In genomic region chr7:158001621-158002320, GRCh38 we compare ENCODE assay signal across 17 cellular contexts.
DNase-seq lines count a peak whose midpoint lies in the region; ATAC-seq and TF ChIP-seq lines count a peak whose summit lies in the region.
"Had no signal": no experiment of that assay in that cellular context is flagged by ENCODE, and none has a peak within 500 bp of the region (broad histone marks: within the 10 kb centered on the region; RNA-seq: fewer than 3 reads in every experiment).

No MANE protein-coding gene starts in this region.

- no peak for ATAC-seq in left colon
- ATAC-seq: heart right ventricle had no signal

- no peak overlapping the region for H3K4me3 ChIP-seq in colonic mucosa
- no peak overlapping the region for H3K4me3 ChIP-seq in brain microvascular endothelial cell (ENCODE audit: low read depth, low read length)
- H3K4me3 ChIP-seq: heart right ventricle, SJSA1 had no signal

- no peak overlapping the region for H3K9ac ChIP-seq in colonic mucosa (ENCODE audit: low read depth in 2 of 2, low read length in 2 of 2)

- no peaks in the 10 kb centered on the region for H3K27me3 ChIP-seq in colonic mucosa
- H3K27me3 ChIP-seq in brain microvascular endothelial cell (replicated peaks): no peaks in the 10 kb centered on the region
- H3K27me3 ChIP-seq: SJSA1 had no signal

- H3K4me1 ChIP-seq in colonic mucosa: no peaks in the 10 kb centered on the region
- H3K4me1 ChIP-seq: SJSA1 had no signal

- intact Hi-C loops in left colon (cut with DNase I, micrococcal nuclease): no loop called here
- intact Hi-C loops in colonic mucosa (cut with DNase I): no loop called here

- in situ Hi-C loops in brain microvascular endothelial cell (cut with HindIII; ENCODE audit: low pct_ligation_motif_present, low sequenced_read_pairs): no loop called here

- peaks cover 28% of the 10 kb centered on the region for H3K9me3 Mint-ChIP-seq in HFFc6
- H3K9me3 Mint-ChIP-seq: activated CD4-positive, alpha-beta memory T cell treated with anti-CD3 and anti-CD28 coated beads for 36 hours; activated T-helper 2 cell treated with anti-CD3 and anti-CD28 coated beads, Interferon-gamma antibody, Interleukin-2, Interleukin-4, amounts not matched to agents 10 μg/mL and 5 μg/mL and 100 μg/mL, durations not matched to agents 14 hours and 24 hours and 36 hours; dendritic cell treated with granulocyte-macrophage colony-stimulating factor and Interleukin-4, amounts not matched to agents 40 ng/mL and 50 ng/mL, for 4 days had no signal

- H3K36me3 ChIP-seq in colonic mucosa: no peaks in the 10 kb centered on the region
- H3K36me3 ChIP-seq in brain microvascular endothelial cell (replicated peaks): no peaks in the 10 kb centered on the region
- H3K36me3 ChIP-seq: heart right ventricle, SJSA1 had no signal

- H3K27ac ChIP-seq in colonic mucosa: no peak overlapping the region
- H3K27ac ChIP-seq in brain microvascular endothelial cell: no peak overlapping the region
- H3K27ac ChIP-seq: heart right ventricle, SJSA1 had no signal

- no peak overlapping the region for H3K27ac Mint-ChIP-seq in HFFc6
- H3K27ac Mint-ChIP-seq: activated CD4-positive, alpha-beta memory T cell treated with anti-CD3 and anti-CD28 coated beads for 36 hours; activated T-helper 2 cell treated with anti-CD3 and anti-CD28 coated beads, Interferon-gamma antibody, Interleukin-2, Interleukin-4, amounts not matched to agents 10 μg/mL and 5 μg/mL and 100 μg/mL, durations not matched to agents 14 hours and 24 hours and 36 hours; dendritic cell treated with granulocyte-macrophage colony-stimulating factor and Interleukin-4, amounts not matched to agents 40 ng/mL and 50 ng/mL, for 4 days had no signal

- no peaks in the 10 kb centered on the region for H3K4me1 Mint-ChIP-seq in HFFc6 (ENCODE audit: low read depth)

- H3K27me3 Mint-ChIP-seq in HFFc6 (ENCODE audit: insufficient read depth): no peaks in the 10 kb centered on the region; the same call in 1 of the 2 replicates
- H3K27me3 Mint-ChIP-seq: dendritic cell treated with granulocyte-macrophage colony-stimulating factor and Interleukin-4, amounts not matched to agents 40 ng/mL and 50 ng/mL, for 4 days had no signal

- no peak overlapping the region for H3K4me3 Mint-ChIP-seq in HFFc6
- H3K4me3 Mint-ChIP-seq: activated CD4-positive, alpha-beta memory T cell treated with anti-CD3 and anti-CD28 coated beads for 36 hours; dendritic cell treated with granulocyte-macrophage colony-stimulating factor and Interleukin-4, amounts not matched to agents 40 ng/mL and 50 ng/mL, for 4 days had no signal

- DNase-seq in DMS79 treated with DMSO at 0.1 percent for 48 hours (lab: John Stamatoyannopoulos, UW) (peak; percentile 92), NCI-H1417 (lab: John Stamatoyannopoulos, UW) (peak; percentile 39 to 93 (median 81)), NCI-H69 (lab: John Stamatoyannopoulos, UW) (peak; percentile 99), foreskin melanocyte (peak; percentile 33), left colon (no peak), colonic mucosa (no peak), brain microvascular endothelial cell (no peak), HFFc6 (no peak)
- DNase-seq: activated CD4-positive, alpha-beta memory T cell treated with anti-CD3 and anti-CD28 coated beads for 36 hours; anterior cingulate cortex; C1 segment of cervical spinal cord; heart right ventricle; Karpas-422; midbrain had no signal

- no peaks in the 10 kb centered on the region for H3K9me3 ChIP-seq in colonic mucosa
- H3K9me3 ChIP-seq: heart right ventricle had no signal

- H3K36me3 Mint-ChIP-seq in HFFc6 (ENCODE audit: low read depth): no peaks in the 10 kb centered on the region
- H3K36me3 Mint-ChIP-seq: activated CD4-positive, alpha-beta memory T cell treated with anti-CD3 and anti-CD28 coated beads for 36 hours had no signal

- TF ChIP-seq CTCF in colonic mucosa (IDR thresholded peaks at IDR 0.05) (no peak), brain microvascular endothelial cell (IDR thresholded peaks at IDR 0.05; ENCODE audit: low read depth, low read length, missing control alignments) (no peak), HFFc6 (IDR thresholded peaks at IDR 0.05) (no peak)

Comparison
In these comparisons a context has a peak if more than half of its experiments do, and no peak if none do; other contexts are left out.
1. DNase-seq: peak in DMS79 treated with DMSO at 0.1 percent for 48 hours (single experiment), NCI-H1417 (3 of 3), NCI-H69 (single experiment) and foreskin melanocyte (single experiment); none in left colon (0 of 2), colonic mucosa (single experiment), brain microvascular endothelial cell (single experiment) and HFFc6 (single experiment).